Comparison of ENCODE assay signal across 9 cellular contexts in the genomic region with DNA sequence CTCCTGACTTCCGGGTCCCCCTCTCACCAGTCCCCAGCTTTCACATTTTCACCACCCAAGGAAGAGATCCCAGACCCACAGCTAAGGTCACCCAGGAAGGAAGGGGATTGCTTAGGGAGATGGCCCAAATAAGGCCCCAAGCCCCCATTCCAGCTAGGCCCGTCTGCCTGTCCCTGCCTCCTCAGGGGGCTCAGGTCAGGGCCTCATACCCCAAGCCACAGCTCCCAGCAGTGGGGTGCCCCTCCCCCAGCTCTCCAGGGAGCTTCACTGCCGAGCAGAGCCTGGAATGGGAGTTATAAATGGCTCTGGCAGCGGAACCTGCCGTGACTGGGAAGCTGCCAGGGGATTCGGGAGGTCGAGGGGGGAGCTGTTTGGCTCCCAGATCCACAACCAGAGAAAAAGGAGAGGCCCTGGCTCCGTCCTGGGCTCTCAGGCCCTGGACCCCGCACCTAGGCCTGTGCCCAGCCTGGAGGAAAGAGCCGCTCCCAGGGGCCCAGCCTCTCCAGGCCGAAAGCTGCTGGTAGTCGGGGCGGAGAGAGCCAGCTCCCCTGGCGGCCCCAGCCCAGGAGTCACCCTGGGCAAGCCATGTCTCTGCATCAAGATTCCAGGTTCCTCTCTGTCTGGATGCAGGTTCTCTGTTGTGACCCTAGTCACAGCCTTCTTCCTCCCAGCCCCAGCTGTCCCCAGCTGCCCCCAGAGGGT. TPM values are rescaled to one million over a fixed set of nuclear protein-coding genes. Genes with fewer than 3 reads are reported as not detected.
DNase-seq lines count a peak whose midpoint lies in the region; TF ChIP-seq lines count a peak whose summit lies in the region.
"Had no signal": no experiment of that assay in that cellular context is flagged by ENCODE, and none has a peak within 500 bp of the region (broad histone marks: within the 10 kb centered on the region; RNA-seq: fewer than 3 reads in every experiment).

No MANE protein-coding gene starts in this region.

- TF ChIP-seq EP300 in ovary (IDR thresholded peaks at IDR 0.05) = no peak

- TF ChIP-seq POLR2A in ovary (IDR thresholded peaks at IDR 0.05) = no peak

- peaks cover 27% of the 10 kb centered on the region for H3K4me1 ChIP-seq in ovary (ENCODE audit: insufficient read depth)

- intact Hi-C loops in ovary (cut with DNase I) = loop anchor here in 1 of 4 donors (10.0 kb wide), 1 partner anchor 235 kb away; a partner anchor contains a TSS

- H3K27ac ChIP-seq in C4-2B (peak overlapping the region; percentile 87), ovary (peak overlapping the region; percentile 57 to 84)

- H3K36me3 ChIP-seq in ovary = no peaks in the 10 kb centered on the region

- TF ChIP-seq CTCF in C4-2B (conservative IDR thresholded peaks at IDR 0.05) = no peak
- no peak for TF ChIP-seq CTCF in ovary (IDR thresholded peaks at IDR 0.05)

- WGBS in ovary, 3 donors = 17 to 23% (median 20%) methylated on average over 14 of the region's 14 CpGs

- peak; percentile 84 for DNase-seq in RPMI7951 (ENCODE audit: low read depth)
- peak; percentile 79 for DNase-seq in fibroblast of peridontal ligament (ENCODE audit: extremely low read depth)
- peak; percentile 83 to 92 (median 87) for DNase-seq in ovary
- no peak for DNase-seq in OCI-M1 (lab: John Stamatoyannopoulos, UW)
- no peak for DNase-seq in NCI-H510A treated with DMSO at 0.1 percent for 48 hours (lab: John Stamatoyannopoulos, UW)
- no peak for DNase-seq in NAMALWA (ENCODE audit: low spot score)
- no peak for DNase-seq in activated effector memory CD4-positive, alpha-beta T cell treated with Interleukin-2 at 50 U/mL for 16 hours
- DNase-seq: activated naive CD8-positive, alpha-beta T cell treated with anti-CD3 and anti-CD28 coated beads, Interleukin-2, amount 10 ng/mL, durations not matched to agents 7 days and 5 days had no signal

- peak overlapping the region; percentile 26 for H3K4me3 ChIP-seq in ovary

- no peaks in the 10 kb centered on the region for H3K27me3 ChIP-seq in ovary

- no peaks in the 10 kb centered on the region for H3K9me3 ChIP-seq in ovary

RNA-seq across cellular contexts. Expression of a gene that starts 0.6 kb away (rescaled TPM):
- total RNA-seq in RPMI7951 (2014; rRNA removed; shearing (Covaris generic)) = 8.1 and 8.5 TPM in 2 replicates
- 10 to 100 TPM in 4 of 7 donors, 1 to 10 TPM in 3; 1.8 to 22.2 (median 12.7) TPM for total RNA-seq in ovary
- polyA plus RNA-seq in ovary = 1 to 10 TPM; 2.9 to 4.3 TPM

RNA-seq across cellular contexts. Expression of a gene that starts 10.6 kb away (rescaled TPM):
- not detected in 2 replicates for total RNA-seq in RPMI7951 (2014; rRNA removed; shearing (Covaris generic))
- total RNA-seq in ovary = 1 to 10 TPM in 1 of 7 donors, not detected in 6; 4.5 TPM
- under 1 TPM in 1 of 2 donors, not detected in 1; 0.96 TPM for polyA plus RNA-seq in ovary
- total RNA-seq: activated naive CD8-positive, alpha-beta T cell treated with anti-CD3 and anti-CD28 coated beads, Interleukin-2, amount 10 ng/mL, durations not matched to agents 7 days and 5 days had no signal

RNA-seq across cellular contexts. Expression of a gene that starts 16.7 kb away (rescaled TPM):
- 23.0 and 25.6 TPM in 2 replicates for total RNA-seq in RPMI7951 (2014; rRNA removed; shearing (Covaris generic))
- 10 to 100 TPM in 6 of 7 donors, 1 to 10 TPM in 1; 8.1 to 50.6 (median 30.6) TPM for total RNA-seq in ovary
- polyA plus RNA-seq in ovary = 10 to 100 TPM in 1 of 2 donors, 1 to 10 TPM in 1; 7.4 to 31.2 TPM

RNA-seq across cellular contexts. Expression of a gene that starts 17.8 kb away (rescaled TPM):
- 0.24 and 0.59 TPM in 2 replicates for total RNA-seq in RPMI7951 (2014; rRNA removed; shearing (Covaris generic))
- 10 to 100 TPM in 1 of 7 donors, 1 to 10 TPM in 3, under 1 TPM in 1, not detected in 2; 0.48 to 12.9 (median 1.5) TPM for total RNA-seq in ovary
- polyA plus RNA-seq in ovary = 1 to 10 TPM; 2.3 to 8.2 TPM

RNA-seq across cellular contexts. Expression of a gene that starts 32.5 kb away (rescaled TPM):
- total RNA-seq in RPMI7951 (2014; rRNA removed; shearing (Covaris generic)) = 1.4 and 1.6 TPM in 2 replicates
- 10 to 100 TPM in 1 of 7 donors, 1 to 10 TPM in 6; 1.9 to 13.9 (median 6.0) TPM for total RNA-seq in ovary
- polyA plus RNA-seq in ovary = 1 to 10 TPM; 3.2 to 8.6 TPM

Comparison
In these comparisons a context has a peak if more than half of its experiments do, and no peak if none do; other contexts are left out.
1. DNase-seq: peak in RPMI7951 (single experiment), fibroblast of peridontal ligament (single experiment) and ovary (5 of 5); none in OCI-M1 (single experiment), NCI-H510A treated with DMSO at 0.1 percent for 48 hours (single experiment), NAMALWA (single experiment) and activated effector memory CD4-positive, alpha-beta T cell treated with Interleukin-2 at 50 U/mL for 16 hours (single experiment).